ENCODE assay signal across 33 cellular contexts in the genomic region with DNA sequence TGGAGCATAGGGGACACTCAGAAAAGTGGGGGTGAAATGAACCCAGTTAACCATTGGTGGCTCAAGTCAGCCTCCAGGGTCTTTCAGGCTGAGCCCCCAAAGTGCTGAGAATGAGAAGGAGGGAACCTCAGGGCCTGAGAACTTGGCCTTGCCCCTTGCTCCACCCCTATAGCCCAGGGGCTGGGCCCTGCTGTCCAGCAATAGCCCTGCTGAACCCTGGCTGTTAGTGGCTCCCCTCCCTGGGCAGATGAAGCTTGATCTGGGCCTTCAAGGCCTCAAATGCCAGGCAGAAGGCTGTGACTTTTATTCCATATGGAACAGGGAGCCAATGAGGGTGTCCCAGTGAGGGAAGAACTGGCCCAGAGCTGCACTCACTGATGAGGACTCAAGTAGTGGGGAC. TPM values are rescaled to one million over a fixed set of nuclear protein-coding genes. Genes with fewer than 3 reads are reported as not detected.
"Had no signal": no experiment of that assay in that cellular context is flagged by ENCODE, and none has a peak within 500 bp of the region (broad histone marks: within the 10 kb centered on the region; RNA-seq: fewer than 3 reads in every experiment).

No MANE protein-coding gene starts in this region.

- H3K4me3 ChIP-seq: ascending aorta, cardiac muscle cell had no signal

- H3K27ac ChIP-seq: ascending aorta, cardiac muscle cell had no signal

- DNase-seq: activated CD4-positive, alpha-beta T cell treated with anti-CD3 and anti-CD28 coated beads for 36 hours; activated CD4-positive, alpha-beta T cell treated with anti-CD3 and anti-CD28 coated beads, Interleukin-2, amount 10 ng/mL, durations not matched to agents 7 days and 5 days; activated CD4-positive, alpha-beta T cell treated with anti-CD3 and anti-CD28 coated beads, Interleukin-2, amount 50 U/mL, for 48 hours; activated CD8-positive, alpha-beta T cell treated with anti-CD3 and anti-CD28 coated beads, Interleukin-2, amount 10 ng/mL, durations not matched to agents 7 days and 5 days; activated gamma-delta T cell; activated naive CD4-positive, alpha-beta T cell treated with Interleukin-2 at 50 U/mL for 16 hours; activated naive CD8-positive, alpha-beta T cell treated with anti-CD3 and anti-CD28 coated beads, Interleukin-2, amount 10 ng/mL, durations not matched to agents 7 days and 5 days; activated T-cell treated with anti-CD3 and anti-CD28 coated beads, Interleukin-2, amount 50 U/mL, for 24 hours; amygdala; Kasumi-1; MM.1S; NCI-H1092 treated with DMSO at 0.1 percent for 48 hours; NCI-H1417; NCI-H146; NCI-H187; NCI-H2029 treated with DMSO at 0.1 percent for 48 hours; NCI-H2107; NCI-H510A; NCI-H526; NCI-H748 treated with DMSO at 0.1 percent for 48 hours; NK-92 treated with Interleukin-12 subunit alpha and Interleukin-12 subunit beta, amount 100 ng/mL, for 24 hours; PC-3; Right ventricle myocardium superior had no signal

- FAIRE-seq: RCC 7860, TTC549 had no signal

- H3K27me3 ChIP-seq: ascending aorta, cardiac muscle cell had no signal

- H3K4me3 Mint-ChIP-seq: activated CD4-positive, alpha-beta T cell treated with anti-CD3 and anti-CD28 coated beads for 36 hours; activated CD4-positive, alpha-beta T cell treated with anti-CD3 and anti-CD28 coated beads, Interleukin-2, amount 10 ng/mL, durations not matched to agents 7 days and 5 days; activated CD8-positive, alpha-beta T cell treated with anti-CD3 and anti-CD28 coated beads, Interleukin-2, amount 10 ng/mL, durations not matched to agents 7 days and 5 days; activated naive CD4-positive, alpha-beta T cell treated with anti-CD3 and anti-CD28 coated beads, Interleukin-2, amount 50 U/mL, for 24 hours; activated naive CD8-positive, alpha-beta T cell treated with anti-CD3 and anti-CD28 coated beads, Interleukin-2, amount 10 ng/mL, durations not matched to agents 7 days and 5 days; activated T-cell treated with anti-CD3 and anti-CD28 coated beads, Interleukin-2, amount 50 U/mL, for 24 hours; T-helper 1 cell treated with Interleukin-12 subunit alpha and Interleukin-12 subunit beta and Interleukin-4 antibody, amounts not matched to agents 30 μg/mL and 1 μg/mL, for 36 hours; T-helper 2 cell treated with Interferon-gamma antibody and Interleukin-4, amounts not matched to agents 5 μg/mL and 100 μg/mL, for 36 hours; WTC11 had no signal

- H3K4me1 Mint-ChIP-seq: WTC11 had no signal

- H3K9me3 ChIP-seq: ascending aorta had no signal

- H3K27ac Mint-ChIP-seq: activated CD4-positive, alpha-beta T cell treated with anti-CD3 and anti-CD28 coated beads for 36 hours; activated CD4-positive, alpha-beta T cell treated with anti-CD3 and anti-CD28 coated beads, Interleukin-2, amount 10 ng/mL, durations not matched to agents 7 days and 5 days; activated CD8-positive, alpha-beta T cell treated with anti-CD3 and anti-CD28 coated beads, Interleukin-2, amount 10 ng/mL, durations not matched to agents 7 days and 5 days; activated naive CD4-positive, alpha-beta T cell treated with anti-CD3 and anti-CD28 coated beads, Interleukin-2, amount 50 U/mL, for 24 hours; activated naive CD8-positive, alpha-beta T cell treated with anti-CD3 and anti-CD28 coated beads, Interleukin-2, amount 10 ng/mL, durations not matched to agents 7 days and 5 days; activated T-cell treated with anti-CD3 and anti-CD28 coated beads, Interleukin-2, amount 50 U/mL, for 24 hours; activated T-helper 2 cell treated with anti-CD3 and anti-CD28 coated beads, Interferon-gamma antibody, Interleukin-2, Interleukin-4, amounts not matched to agents 10 μg/mL and 5 μg/mL and 100 μg/mL, durations not matched to agents 14 hours and 24 hours and 36 hours; T-helper 1 cell treated with Interleukin-12 subunit alpha and Interleukin-12 subunit beta and Interleukin-4 antibody, amounts not matched to agents 30 μg/mL and 1 μg/mL, for 36 hours; T-helper 2 cell treated with Interferon-gamma antibody and Interleukin-4, amounts not matched to agents 5 μg/mL and 100 μg/mL, for 36 hours; WTC11 had no signal

- H3K36me3 Mint-ChIP-seq: activated naive CD4-positive, alpha-beta T cell treated with anti-CD3 and anti-CD28 coated beads, Interleukin-2, amount 50 U/mL, for 24 hours; activated naive CD8-positive, alpha-beta T cell treated with anti-CD3 and anti-CD28 coated beads, Interleukin-2, amount 10 ng/mL, durations not matched to agents 7 days and 5 days had no signal

- ATAC-seq: activated CD4-positive, alpha-beta T cell treated with anti-CD3 and anti-CD28 coated beads for 36 hours; activated CD4-positive, CD25-positive, alpha-beta regulatory T cell treated with anti-CD3 and anti-CD28 coated beads, Interleukin-2, amount 50 U/mL, for 24 hours; activated CD8-positive, alpha-beta T cell treated with anti-CD3 and anti-CD28 coated beads, Interleukin-2, amount 10 ng/mL, durations not matched to agents 7 days and 5 days; PC-3; WTC11 had no signal

- H3K27me3 Mint-ChIP-seq: activated CD4-positive, alpha-beta T cell treated with anti-CD3 and anti-CD28 coated beads for 36 hours; activated CD4-positive, alpha-beta T cell treated with anti-CD3 and anti-CD28 coated beads, Interleukin-2, amount 10 ng/mL, durations not matched to agents 7 days and 5 days; activated naive CD4-positive, alpha-beta T cell treated with anti-CD3 and anti-CD28 coated beads, Interleukin-2, amount 50 U/mL, for 24 hours; activated naive CD8-positive, alpha-beta T cell treated with anti-CD3 and anti-CD28 coated beads, Interleukin-2, amount 10 ng/mL, durations not matched to agents 7 days and 5 days; activated T-cell treated with anti-CD3 and anti-CD28 coated beads, Interleukin-2, amount 50 U/mL, for 24 hours had no signal

- H3K9me3 Mint-ChIP-seq: activated CD4-positive, alpha-beta T cell treated with anti-CD3 and anti-CD28 coated beads, Interleukin-2, amount 10 ng/mL, durations not matched to agents 7 days and 5 days; activated naive CD4-positive, alpha-beta T cell treated with anti-CD3 and anti-CD28 coated beads, Interleukin-2, amount 50 U/mL, for 24 hours; activated naive CD8-positive, alpha-beta T cell treated with anti-CD3 and anti-CD28 coated beads, Interleukin-2, amount 10 ng/mL, durations not matched to agents 7 days and 5 days; activated T-cell treated with anti-CD3 and anti-CD28 coated beads, Interleukin-2, amount 50 U/mL, for 24 hours; activated T-helper 2 cell treated with anti-CD3 and anti-CD28 coated beads, Interferon-gamma antibody, Interleukin-2, Interleukin-4, amounts not matched to agents 10 μg/mL and 5 μg/mL and 100 μg/mL, durations not matched to agents 14 hours and 24 hours and 36 hours; T-helper 1 cell treated with Interleukin-12 subunit alpha and Interleukin-12 subunit beta and Interleukin-4 antibody, amounts not matched to agents 30 μg/mL and 1 μg/mL, for 36 hours; T-helper 2 cell treated with Interferon-gamma antibody and Interleukin-4, amounts not matched to agents 5 μg/mL and 100 μg/mL, for 36 hours; WTC11 had no signal

RNA-seq across cellular contexts. Expression of gene ADAMTS7, which starts 16.2 kb away (rescaled TPM):
- total RNA-seq: activated CD8-positive, alpha-beta T cell treated with anti-CD3 and anti-CD28 coated beads, Interleukin-2, amount 10 ng/mL, durations not matched to agents 7 days and 5 days had no signal
